In genomic region chr11:379205-380094, GRCh38 we compare ENCODE assay signal across 2 cellular contexts.
TF ChIP-seq lines count a peak whose summit lies in the region.

No MANE protein-coding gene starts in this region.

TF ChIP-seq in K562, 482 proteins besides CTCF, POLR2A, EP300 and RAD21:
- TF ChIP-seq HNRNPLL (IDR thresholded peaks at IDR 0.05; ENCODE audit: low read depth, low read length, poor library complexity, severe bottlenecking), result no peak
- no peak for TF ChIP-seq TEAD2 (tag; IDR thresholded peaks at IDR 0.05)
- TF ChIP-seq CEBPZ (IDR thresholded peaks at IDR 0.05; ENCODE audit: borderline replicate concordance, low read depth, low read length), result no peak
- no peak for TF ChIP-seq CLOCK (CRISPR knock-in tag; IDR thresholded peaks at IDR 0.05; ENCODE audit: borderline replicate concordance)
- peak; percentile 8 for TF ChIP-seq HMGN3 (IDR thresholded peaks at IDR 0.05; ENCODE audit: borderline replicate concordance, extremely low read depth, insufficient read length, low read depth, low read length)
- TF ChIP-seq CCNT2 (IDR thresholded peaks at IDR 0.05; ENCODE audit: borderline replicate concordance, extremely low read depth, insufficient read length, low read depth, low read length), result peak; percentile 19
- peak; percentile 60; the same call in 1 of the 2 replicates for TF ChIP-seq ZBTB33 (CRISPR knock-in tag; IDR thresholded peaks at IDR 0.05)
- peak; percentile 38; the same call in 1 of the 2 replicates for TF ChIP-seq POLR2G (IDR thresholded peaks at IDR 0.05; ENCODE audit: low read depth, low read length)

TF ChIP-seq in HepG2, 621 proteins besides CTCF, POLR2A, EP300 and RAD21:
- TF ChIP-seq, protein P1, sequence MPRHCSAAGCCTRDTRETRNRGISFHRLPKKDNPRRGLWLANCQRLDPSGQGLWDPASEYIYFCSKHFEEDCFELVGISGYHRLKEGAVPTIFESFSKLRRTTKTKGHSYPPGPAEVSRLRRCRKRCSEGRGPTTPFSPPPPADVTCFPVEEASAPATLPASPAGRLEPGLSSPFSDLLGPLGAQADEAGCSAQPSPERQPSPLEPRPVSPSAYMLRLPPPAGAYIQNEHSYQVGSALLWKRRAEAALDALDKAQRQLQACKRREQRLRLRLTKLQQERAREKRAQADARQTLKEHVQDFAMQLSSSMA (CRISPR knock-in tag; IDR thresholded peaks at IDR 0.05), result no peak
- TF ChIP-seq AGO2 (optimal IDR thresholded peaks at IDR 0.05; ENCODE audit: low read depth, low read length) (peak; percentile 69), AGO1 (IDR thresholded peaks at IDR 0.05; ENCODE audit: low read depth, low read length, poor library complexity, severe bottlenecking) (peak; percentile 20), EHMT2 (IDR thresholded peaks at IDR 0.05; ENCODE audit: borderline replicate concordance, low read depth, low read length) (no peak), NKX3-1 (CRISPR knock-in tag; IDR thresholded peaks at IDR 0.05) (no peak), RBFOX2 (IDR thresholded peaks at IDR 0.05; ENCODE audit: low read depth, low read length) (peak; percentile 70)
- TF ChIP-seq, protein P2, sequence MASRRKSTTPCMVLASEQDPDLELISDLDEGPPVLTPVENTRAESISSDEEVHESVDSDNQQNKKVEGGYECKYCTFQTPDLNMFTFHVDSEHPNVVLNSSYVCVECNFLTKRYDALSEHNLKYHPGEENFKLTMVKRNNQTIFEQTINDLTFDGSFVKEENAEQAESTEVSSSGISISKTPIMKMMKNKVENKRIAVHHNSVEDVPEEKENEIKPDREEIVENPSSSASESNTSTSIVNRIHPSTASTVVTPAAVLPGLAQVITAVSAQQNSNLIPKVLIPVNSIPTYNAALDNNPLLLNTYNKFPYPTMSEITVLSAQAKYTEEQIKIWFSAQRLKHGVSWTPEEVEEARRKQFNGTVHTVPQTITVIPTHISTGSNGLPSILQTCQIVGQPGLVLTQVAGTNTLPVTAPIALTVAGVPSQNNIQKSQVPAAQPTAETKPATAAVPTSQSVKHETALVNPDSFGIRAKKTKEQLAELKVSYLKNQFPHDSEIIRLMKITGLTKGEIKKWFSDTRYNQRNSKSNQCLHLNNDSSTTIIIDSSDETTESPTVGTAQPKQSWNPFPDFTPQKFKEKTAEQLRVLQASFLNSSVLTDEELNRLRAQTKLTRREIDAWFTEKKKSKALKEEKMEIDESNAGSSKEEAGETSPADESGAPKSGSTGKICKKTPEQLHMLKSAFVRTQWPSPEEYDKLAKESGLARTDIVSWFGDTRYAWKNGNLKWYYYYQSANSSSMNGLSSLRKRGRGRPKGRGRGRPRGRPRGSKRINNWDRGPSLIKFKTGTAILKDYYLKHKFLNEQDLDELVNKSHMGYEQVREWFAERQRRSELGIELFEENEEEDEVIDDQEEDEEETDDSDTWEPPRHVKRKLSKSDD (CRISPR knock-in tag; IDR thresholded peaks at IDR 0.05; ENCODE audit: low read depth), result 0 out of 2 replicates have a peak, but pooled peaks have one; percentile 24
TF ChIP-seq in HepG2: peak in this region for 4.
